In the genomic region with DNA sequence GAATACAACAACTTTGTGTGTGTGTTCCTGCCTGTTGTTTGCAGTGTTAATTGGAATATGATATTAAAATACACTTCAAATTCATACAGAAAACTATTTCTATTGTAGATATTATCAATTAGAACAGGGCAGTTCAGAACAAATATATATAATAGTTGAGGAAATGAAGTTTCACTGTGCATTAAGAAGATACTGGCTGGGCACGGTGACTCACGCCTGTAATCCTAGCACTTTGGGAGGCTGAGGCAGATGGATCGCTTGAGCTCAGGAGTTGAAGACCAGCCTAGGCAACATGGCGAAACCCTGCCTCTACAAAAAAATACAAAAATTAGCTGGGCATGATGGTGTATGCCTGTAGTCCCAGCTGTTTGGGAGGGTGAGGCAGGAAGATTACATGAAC, we compare ENCODE assay signal across 1 cellular context.
TF ChIP-seq lines count a peak whose summit lies in the region.

No MANE protein-coding gene starts in this region.

TF ChIP-seq in HepG2, 621 proteins besides CTCF, POLR2A, EP300 and RAD21 (continued from another document):
- TF ChIP-seq, protein P1, sequence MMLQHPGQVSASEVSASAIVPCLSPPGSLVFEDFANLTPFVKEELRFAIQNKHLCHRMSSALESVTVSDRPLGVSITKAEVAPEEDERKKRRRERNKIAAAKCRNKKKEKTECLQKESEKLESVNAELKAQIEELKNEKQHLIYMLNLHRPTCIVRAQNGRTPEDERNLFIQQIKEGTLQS (CRISPR knock-in tag; IDR thresholded peaks at IDR 0.05) = no peak
- TF ChIP-seq TOPORS (CRISPR knock-in tag; IDR thresholded peaks at IDR 0.05) (no peak), ZNF709 (CRISPR knock-in tag; IDR thresholded peaks at IDR 0.05) (no peak), ZBTB38 (CRISPR knock-in tag; IDR thresholded peaks at IDR 0.05) (no peak), HNRNPUL1 (IDR thresholded peaks at IDR 0.05; ENCODE audit: low read depth, low read length) (no peak), ZNF235 (CRISPR knock-in tag; IDR thresholded peaks at IDR 0.05; ENCODE audit: borderline replicate concordance) (no peak), MTF1 (CRISPR knock-in tag; IDR thresholded peaks at IDR 0.05) (no peak), ZNF749 (CRISPR knock-in tag; IDR thresholded peaks at IDR 0.05; ENCODE audit: borderline replicate concordance) (no peak), ELF4 (CRISPR knock-in tag; IDR thresholded peaks at IDR 0.05; ENCODE audit: borderline replicate concordance) (no peak), SATB2 (CRISPR knock-in tag; IDR thresholded peaks at IDR 0.05) (no peak), GPN1 (CRISPR knock-in tag; IDR thresholded peaks at IDR 0.05; ENCODE audit: borderline replicate concordance) (no peak)
